ENCODE assay signal across 8 cellular contexts in the genomic region with DNA sequence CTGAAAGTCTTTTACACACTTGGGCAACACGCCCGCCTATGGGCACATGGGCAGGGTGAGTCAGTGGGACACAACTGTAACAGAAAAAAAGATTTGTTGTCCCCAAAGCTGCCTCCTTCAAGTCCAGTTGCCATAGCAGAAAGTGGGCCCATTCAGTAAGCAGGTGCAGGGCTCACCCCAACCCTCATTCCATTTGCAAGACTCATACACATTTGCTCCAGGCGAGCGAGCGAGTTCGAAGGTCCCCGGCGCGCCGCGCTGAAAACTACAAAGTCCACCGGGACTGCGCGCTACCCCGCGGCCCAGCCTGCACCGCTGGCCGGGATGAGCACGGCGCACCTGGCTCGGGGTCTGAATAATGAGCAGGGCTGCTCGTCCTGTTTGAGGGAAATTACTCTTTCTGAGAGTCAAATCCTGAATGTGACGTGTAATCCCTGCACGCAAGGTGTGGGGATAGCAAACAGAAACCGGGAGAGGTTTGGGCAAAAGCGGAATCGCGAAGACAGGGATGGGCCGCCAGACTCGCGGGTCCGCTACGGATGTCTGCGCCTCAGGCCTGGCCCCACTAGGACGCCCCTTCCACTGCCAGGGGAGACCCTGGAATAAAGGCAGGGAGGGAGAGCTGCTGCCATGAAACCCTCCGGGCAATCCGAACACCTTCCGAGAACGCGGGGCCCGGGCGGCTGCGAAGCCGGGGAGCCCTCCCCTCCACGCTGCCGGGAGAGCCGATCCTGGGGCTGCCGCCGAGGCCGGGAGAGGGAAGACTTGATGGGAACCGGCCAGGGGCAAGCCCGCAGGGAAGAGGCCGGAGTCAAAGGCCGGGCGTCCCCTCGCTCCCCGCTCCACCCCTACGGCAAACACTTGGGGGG. TPM values are rescaled to one million over a fixed set of nuclear protein-coding genes. Genes with fewer than 3 reads are reported as not detected.
DNase-seq lines count a peak whose midpoint lies in the region; ATAC-seq and TF ChIP-seq lines count a peak whose summit lies in the region.

No MANE protein-coding gene starts in this region.

- H3K4me1 ChIP-seq in HUES6 (ENCODE audit: control insufficient read depth, insufficient read depth, low read length) (peaks cover 50% of the 10 kb centered on the region), mammary epithelial cell (ENCODE audit: insufficient read depth, low read length) (peaks cover 14% of the 10 kb centered on the region), stomach (peaks cover 6 to 62% (median 31%) of the 10 kb centered on the region in 4 donors)

- no peak for TF ChIP-seq EP300 in stomach (IDR thresholded peaks at IDR 0.05)

- H3K9me3 ChIP-seq in HUES6 (ENCODE audit: control insufficient read depth, insufficient read depth, low read depth, low read length): no peaks in the 10 kb centered on the region
- no peaks in the 10 kb centered on the region for H3K9me3 ChIP-seq in mammary epithelial cell (replicated peaks; ENCODE audit: insufficient read depth, low read length)
- H3K9me3 ChIP-seq in stomach: no peaks in the 10 kb centered on the region

- peaks cover 35% of the 10 kb centered on the region for H3K27me3 ChIP-seq in HUES6 (ENCODE audit: control insufficient read depth, insufficient read depth, low read length)
- peaks cover 13% of the 10 kb centered on the region for H3K27me3 ChIP-seq in mammary epithelial cell (ENCODE audit: insufficient read depth, low read length)
- H3K27me3 ChIP-seq in stomach: peaks cover 0 to 25% (median 13%) of the 10 kb centered on the region in 3 donors

- peak; percentile 35 for DNase-seq in 8988T
- DNase-seq in mammary epithelial cell: peak; percentile 36
- peak; percentile 85 for DNase-seq in left lobe of liver (ENCODE audit: low spot score)
- DNase-seq in stomach: peak; percentile 58
- DNase-seq in activated gamma-delta T cell (lab: John Stamatoyannopoulos, UW): no peak
- no peak for DNase-seq in HPDE6-E6E7 (ENCODE audit: extremely low spot score)

- H2AFZ ChIP-seq in mammary epithelial cell (ENCODE audit: low read depth, low read length): peak overlapping the region; percentile 79

- CTCF ChIA-PET in mammary epithelial cell (lab: Charles Lee; ENCODE audit: low non-redundant PET): no interaction called here

- TF ChIP-seq CTCF in mammary epithelial cell (conservative IDR thresholded peaks at IDR 0.05 in 1 of 2, IDR thresholded peaks at IDR 0.05 in 1 of 2; ENCODE audit: extremely low read depth in 1 of 2, insufficient read depth in 1 of 2, low read depth in 1 of 2, low read length in 2 of 2) (no peak), stomach (IDR thresholded peaks at IDR 0.05) (no peak)

- no peak for TF ChIP-seq POLR2A in stomach (IDR thresholded peaks at IDR 0.05)

- in situ Hi-C loops in mammary epithelial cell (cut with MboI; ENCODE audit: low sequenced_read_pairs in 2 of 2): no loop called here

- dilution Hi-C loops in mammary epithelial cell (cut with HindIII; ENCODE audit: low sequenced_read_pairs): no loop called here

- no peaks in the 10 kb centered on the region for H4K20me1 ChIP-seq in mammary epithelial cell (ENCODE audit: insufficient read depth, low read length)

- H3K9ac ChIP-seq in HUES6 (ENCODE audit: low read length) (peak overlapping the region; percentile 74), mammary epithelial cell (ENCODE audit: insufficient read depth, low read length) (no peak overlapping the region)

- peak overlapping the region; percentile 97 for H3K4me2 ChIP-seq in mammary epithelial cell (ENCODE audit: insufficient read depth, low read depth, low read length)

- peak; percentile 62 for ATAC-seq in left lobe of liver
- ATAC-seq in GM19351 (IDR thresholded peaks at IDR 0.05; ENCODE audit: unreplicated experiment): no peak

- BruUV-seq in mammary epithelial cell (replicated peaks; lab: Mats Ljungman, UMichigan): no TSS peak

- 5% methylated on average over 25 of the region's 58 CpGs for WGBS in mammary epithelial cell (ENCODE audit: low coverage, missing lambda C conversion rate)
- 1 to 4% (median 3%) methylated on average over 35 to 58 of the region's 58 CpGs for WGBS in stomach, 5 donors

- intact Hi-C loops in mammary epithelial cell (cut with micrococcal nuclease): no loop called here
- intact Hi-C loops in stomach (cut with DNase I; ENCODE audit: low total_unique reads): no loop called here

- H3K4me3 ChIP-seq in HUES6 (ENCODE audit: low read depth, low read length) (peak overlapping the region; percentile 73), mammary epithelial cell (replicated peaks in 1 of 3; ENCODE audit: insufficient read depth in 1 of 3, low read depth in 2 of 3, low read length in 3 of 3) (peak overlapping the region; percentile 45 to 48 (median 47)), stomach (peak overlapping the region; percentile 58 to 72 (median 64))

- H3K36me3 ChIP-seq in HUES6 (ENCODE audit: control insufficient read depth, insufficient read depth, low read length) (no peaks in the 10 kb centered on the region), mammary epithelial cell (ENCODE audit: insufficient read depth, low read length) (no peaks in the 10 kb centered on the region), stomach (no peaks in the 10 kb centered on the region)

- H3K27ac ChIP-seq in HUES6 (ENCODE audit: low read depth, low read length) (0 out of 2 replicates have a peak overlapping the region, but pooled peaks have one; percentile 28), mammary epithelial cell (ENCODE audit: insufficient read depth, low read depth, low read length) (no peak overlapping the region), stomach (peak overlapping the region; percentile 86 to 97 (median 91))

- H3K79me2 ChIP-seq in mammary epithelial cell (ENCODE audit: insufficient read depth, low read length): no peaks in the 10 kb centered on the region

RNA-seq across cellular contexts. Expression of a gene that starts 1.0 kb away (rescaled TPM):
- total RNA-seq in mammary epithelial cell (1 to 10 TPM in 1 of 2 donors, not detected in 1; 3.0 TPM), left lobe of liver (38.3 TPM), stomach (10 to 100 TPM in 4 of 5 donors, 1 to 10 TPM in 1; 8.8 to 79.9 (median 33.3) TPM)
- polyA plus RNA-seq in mammary epithelial cell (0.11 TPM), stomach (10 to 100 TPM in 2 of 3 donors, 1 to 10 TPM in 1; 4.9 to 13.3 (median 12.6) TPM)
- polyA minus RNA-seq in mammary epithelial cell: not detected

Comparison
In these comparisons a context has a peak if more than half of its experiments do, and no peak if none do; other contexts are left out.
1. DNase-seq: peak in 8988T (single experiment), mammary epithelial cell (single experiment), left lobe of liver (single experiment) and stomach (single experiment); none in activated gamma-delta T cell (single experiment) and HPDE6-E6E7 (single experiment).
2. Peak in every context shown above with its lines, with median percentiles within 50 percentile points of each other: H3K4me3 ChIP-seq.